8 cellular contexts compared by ENCODE assay signal in the genomic region with DNA sequence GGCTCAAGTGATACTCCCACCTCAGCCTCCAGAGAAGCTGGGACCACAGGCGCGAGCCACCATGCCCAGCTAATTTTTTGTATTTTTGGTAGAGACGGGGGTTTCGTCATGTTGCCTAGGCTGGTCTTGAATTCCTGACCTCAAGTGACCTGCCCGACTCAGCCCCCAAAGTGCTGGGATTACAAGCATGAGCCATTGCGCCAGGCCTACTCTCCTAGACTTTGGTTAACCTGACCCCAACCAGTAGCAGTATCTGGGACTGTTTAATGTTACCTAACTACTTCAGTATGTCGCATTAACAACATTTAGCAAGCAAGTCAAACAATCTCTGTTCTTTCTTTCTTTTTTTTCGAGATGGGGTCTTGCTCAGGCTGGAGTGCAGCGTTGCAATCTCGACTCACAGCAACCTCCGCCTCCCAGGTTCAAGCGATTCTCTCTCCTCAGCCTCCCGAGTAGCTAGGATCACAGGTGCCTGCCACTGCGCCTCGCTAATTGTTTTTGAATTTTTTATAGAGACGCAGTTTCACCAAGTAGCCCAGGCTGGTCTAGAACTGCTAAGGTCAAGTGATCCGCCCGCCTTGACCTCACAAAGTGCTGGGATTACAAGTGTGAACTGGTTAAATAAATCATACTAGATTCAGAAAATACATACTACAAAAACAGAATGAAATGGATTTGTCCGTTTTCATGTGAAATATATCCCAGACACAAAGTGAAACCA. TPM values are rescaled to one million over a fixed set of nuclear protein-coding genes. Genes with fewer than 3 reads are reported as not detected.
DNase-seq lines count a peak whose midpoint lies in the region; ATAC-seq and TF ChIP-seq lines count a peak whose summit lies in the region.

No MANE protein-coding gene starts in this region.

- ATAC-seq in naive B cell (ENCODE audit: low read depth in 2 of 2) = no peak
- no peak for ATAC-seq in HG03095 (IDR thresholded peaks at IDR 0.05; ENCODE audit: unreplicated experiment)
- no peak for ATAC-seq in aorta (ENCODE audit: low FRiP score)
- no peak for ATAC-seq in sciatic nerve
- ATAC-seq in GM21447 (IDR thresholded peaks at IDR 0.05; ENCODE audit: unreplicated experiment) = no peak

- H3K4me3 ChIP-seq in BLaER1 (peak overlapping the region; percentile 94), breast epithelium (peak overlapping the region; percentile 73 to 87 (median 76)), aorta (ENCODE audit: low read length in 2 of 2) (no peak overlapping the region)
- H3K4me3 ChIP-seq in Jurkat, Clone E6-1 (ENCODE audit: low read length) = peak overlapping the region; percentile 76; the same call in 1 of the 2 replicates

- intact Hi-C loops in breast epithelium (cut with DNase I; ENCODE audit: low total_unique reads) (no loop called here), aorta (cut with DNase I) (no loop called here), sciatic nerve (cut with DNase I) (no loop called here)

- no peaks in the 10 kb centered on the region for H3K9me3 Mint-ChIP-seq in naive B cell

- no peak for TF ChIP-seq CTCF in breast epithelium (IDR thresholded peaks at IDR 0.05)

- peak overlapping the region; percentile 94 for H3K9ac ChIP-seq in BLaER1

- no peaks in the 10 kb centered on the region for H3K9me3 ChIP-seq in BLaER1
- no peaks in the 10 kb centered on the region for H3K9me3 ChIP-seq in breast epithelium
- no peaks in the 10 kb centered on the region for H3K9me3 ChIP-seq in aorta (ENCODE audit: control insufficient read depth, low read length)

- H3K4me3 Mint-ChIP-seq in naive B cell = peak overlapping the region in 7 of 8 donors; percentile 82 to 99 (median 95)

- peak overlapping the region; percentile 91 for H3K4me2 ChIP-seq in BLaER1

- H3K36me3 Mint-ChIP-seq in naive B cell = no peaks in the 10 kb centered on the region

- H4K20me1 ChIP-seq in BLaER1 = peaks cover 47% of the 10 kb centered on the region

- no peak for DNase-seq in Jurkat, Clone E6-1 (ENCODE audit: low read depth, low spot score)
- DNase-seq in breast epithelium (ENCODE audit: low spot score in 2 of 2) = no peak
- DNase-seq in naive B cell = no peak
- no peak for DNase-seq in aorta
- DNase-seq in sciatic nerve (ENCODE audit: low spot score) = no peak

- peak overlapping the region in 2 of 6 donors; percentile 59 to 82 for H3K27ac Mint-ChIP-seq in naive B cell

- TF ChIP-seq POLR2A in breast epithelium (IDR thresholded peaks at IDR 0.05) = no peak

- H3K4me1 ChIP-seq in BLaER1 (peaks cover 14% of the 10 kb centered on the region), breast epithelium (peaks cover 0 to 5% of the 10 kb centered on the region in 2 donors), aorta (ENCODE audit: control insufficient read depth in 1 of 2, insufficient read depth in 2 of 2, low read length in 2 of 2) (peaks cover 0 to 2% of the 10 kb centered on the region in 2 donors)

- no peaks in the 10 kb centered on the region for H3K27me3 Mint-ChIP-seq in naive B cell

- H3K27ac ChIP-seq in BLaER1 (no peak overlapping the region), breast epithelium (peak overlapping the region in 1 of 2 donors; percentile 94), aorta (ENCODE audit: low read depth in 1 of 2, low read length in 2 of 2) (no peak overlapping the region)

- H3K36me3 ChIP-seq in BLaER1 (peaks cover 8% of the 10 kb centered on the region), breast epithelium (no peaks in the 10 kb centered on the region), aorta (ENCODE audit: control insufficient read depth in 1 of 2, insufficient read depth in 2 of 2, low read length in 1 of 2) (no peaks in the 10 kb centered on the region)

- peaks cover 24 to 34% (median 31%) of the 10 kb centered on the region in 3 donors for H3K4me1 Mint-ChIP-seq in naive B cell

- H3K27me3 ChIP-seq in BLaER1 = no peaks in the 10 kb centered on the region
- no peaks in the 10 kb centered on the region for H3K27me3 ChIP-seq in breast epithelium
- no peaks in the 10 kb centered on the region for H3K27me3 ChIP-seq in aorta (ENCODE audit: control insufficient read depth in 1 of 2, insufficient read depth in 2 of 2, low read length in 1 of 2)

- WGBS in aorta, 2 donors = 92 to 96% methylated on average over 19 of the region's 19 CpGs

RNA-seq across cellular contexts. Expression of gene AK3, which starts 2.0 kb away (rescaled TPM):
- polyA plus RNA-seq in Jurkat, Clone E6-1 (2012; ENCODE audit: insufficient read depth, insufficient read length) = 41.0 TPM
- total RNA-seq in breast epithelium (100 to 1,000 TPM in 1 of 3 donors, 10 to 100 TPM in 2; 80.3 to 123 (median 84.6) TPM), aorta (10 to 100 TPM; 39.4 to 51.4 TPM), sciatic nerve (56.4 TPM)
- polyA plus RNA-seq in naive B cell (ENCODE audit: low read depth in 6 of 6) (10 to 100 TPM; 22.9 to 31.6 (median 27.2) TPM), aorta (10 to 100 TPM; 52.1 to 56.1 TPM)

RNA-seq across cellular contexts. Expression of gene RCL1, which starts 53.7 kb away (rescaled TPM):
- 28.9 TPM for polyA plus RNA-seq in Jurkat, Clone E6-1 (2012; ENCODE audit: insufficient read depth, insufficient read length)
- total RNA-seq in breast epithelium (100 to 1,000 TPM in 1 of 3 donors, 10 to 100 TPM in 2; 41.3 to 111 (median 46.7) TPM), aorta (10 to 100 TPM; 32.3 to 41.9 TPM), sciatic nerve (24.6 TPM)
- polyA plus RNA-seq in naive B cell (ENCODE audit: low read depth in 6 of 6) (10 to 100 TPM; 27.1 to 34.3 (median 29.8) TPM), aorta (10 to 100 TPM; 10.8 to 21.3 TPM)

RNA-seq across cellular contexts. Expression of gene CDC37L1, which starts 59.7 kb away (rescaled TPM):
- 10.7 TPM for polyA plus RNA-seq in Jurkat, Clone E6-1 (2012; ENCODE audit: insufficient read depth, insufficient read length)
- 10 to 100 TPM; 36.4 to 53.4 (median 42.7) TPM for total RNA-seq in breast epithelium
- 10 to 100 TPM in 3 of 6 donors, 1 to 10 TPM in 3; 6.6 to 21.3 (median 10.7) TPM for polyA plus RNA-seq in naive B cell (ENCODE audit: low read depth in 6 of 6)
- total RNA-seq in aorta = 10 to 100 TPM; 19.5 to 26.3 TPM
- 10 to 100 TPM; 17.8 to 19.9 TPM for polyA plus RNA-seq in aorta
- total RNA-seq in sciatic nerve = 14.9 TPM

Comparison
In these comparisons a context has a peak if more than half of its experiments do, and no peak if none do; other contexts are left out.
1. H3K4me3 ChIP-seq: peak in BLaER1 (single experiment), Jurkat, Clone E6-1 (single experiment) and breast epithelium (3 of 3); none in aorta (0 of 2).